8 cellular contexts compared by ENCODE assay signal in the genomic region with DNA sequence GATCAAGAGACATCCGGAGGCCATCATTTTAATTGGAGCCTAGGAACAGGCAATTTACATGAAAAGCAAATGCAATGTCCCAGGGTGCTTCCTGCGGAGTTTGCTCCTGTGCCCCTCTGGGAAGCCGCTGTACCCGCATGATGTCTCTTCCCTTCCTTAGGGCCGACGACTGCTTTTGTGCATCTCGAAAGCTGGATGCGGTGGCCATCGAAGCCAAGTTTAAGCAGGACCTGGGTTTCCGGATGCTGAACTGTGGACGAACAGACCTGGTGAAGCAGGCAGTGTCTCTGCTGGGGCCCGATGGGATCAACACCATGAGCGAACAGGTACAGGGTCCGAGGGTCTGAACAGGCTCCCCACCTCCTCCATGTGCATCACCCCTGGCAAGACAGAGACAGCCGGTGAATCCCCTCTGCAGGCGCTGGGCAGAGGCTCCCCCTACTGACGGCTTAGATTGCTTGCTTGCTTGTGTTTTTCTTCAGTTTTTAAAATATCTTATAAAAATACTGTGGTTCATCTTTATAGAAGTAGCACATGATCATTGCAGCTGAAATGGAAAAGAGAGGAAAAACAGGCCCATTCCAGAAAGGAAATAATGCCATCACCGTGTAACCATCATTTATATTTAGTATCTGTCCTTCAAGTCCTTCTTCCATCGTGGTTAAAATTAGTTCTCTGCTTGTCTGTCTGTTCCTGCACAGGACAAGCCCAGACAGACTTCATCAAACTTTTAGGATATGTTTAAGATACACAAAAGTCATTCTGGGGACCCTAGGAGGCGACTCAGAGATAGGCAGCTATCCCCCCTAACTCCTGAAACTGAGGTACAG.
DNase-seq lines count a peak whose midpoint lies in the region; ATAC-seq and TF ChIP-seq lines count a peak whose summit lies in the region.

No MANE protein-coding gene starts in this region.

- ATAC-seq in HG02571 (IDR thresholded peaks at IDR 0.05; ENCODE audit: unreplicated experiment): no peak

- no peak overlapping the region for H2AFZ ChIP-seq in hepatocyte

- no peaks in the 10 kb centered on the region for H3K79me2 ChIP-seq in hepatocyte

- no peaks in the 10 kb centered on the region for H3K4me1 ChIP-seq in hepatocyte (ENCODE audit: insufficient read depth)
- H3K4me1 ChIP-seq in effector memory CD4-positive, alpha-beta T cell (ENCODE audit: control insufficient read depth, insufficient read depth, low read length, poor library complexity, severe bottlenecking): no peaks in the 10 kb centered on the region

- TF ChIP-seq CTCF in WERI-Rb-1 (IDR thresholded peaks at IDR 0.05; ENCODE audit: low read depth, low read length): peak; percentile 85
- peak; percentile 82 for TF ChIP-seq CTCF in hepatocyte (IDR thresholded peaks at IDR 0.05; ENCODE audit: poor library complexity)

- H3K4me3 ChIP-seq in Jurkat, Clone E6-1 (ENCODE audit: low read length): no peak overlapping the region
- H3K4me3 ChIP-seq in WERI-Rb-1 (ENCODE audit: low read depth, low read length) (peak overlapping the region; percentile 38), hepatocyte (no peak overlapping the region)
- no peak overlapping the region for H3K4me3 ChIP-seq in effector memory CD4-positive, alpha-beta T cell (ENCODE audit: insufficient read depth, low read depth, low read length, poor library complexity, severe bottlenecking)

- H3K36me3 ChIP-seq in WERI-Rb-1 (no peaks in the 10 kb centered on the region), hepatocyte (replicated peaks; ENCODE audit: insufficient read depth, low read depth) (no peaks in the 10 kb centered on the region)
- peaks cover 10% of the 10 kb centered on the region for H3K36me3 ChIP-seq in effector memory CD4-positive, alpha-beta T cell (ENCODE audit: control insufficient read depth, insufficient read depth, low read length)

- no peak overlapping the region for H3K4me2 ChIP-seq in hepatocyte

- DNase-seq in NCI-H2196 (lab: John Stamatoyannopoulos, UW; ENCODE audit: unreplicated experiment) (peak; percentile 38), NCI-H2196 treated with DMSO at 0.1 percent for 48 hours (lab: John Stamatoyannopoulos, UW; ENCODE audit: unreplicated experiment) (no peak), WERI-Rb-1 (peak; percentile 76), hepatocyte (ENCODE audit: low spot score) (peak; percentile 72)
- peak; percentile 25 for DNase-seq in Jurkat, Clone E6-1 (ENCODE audit: low read depth, low spot score)
- DNase-seq in stimulated activated CD4-positive, alpha-beta T cell treated with anti-CD3 and anti-CD28 coated beads, Interleukin-4, amount 100 ng/mL, for 24 hours: peak; percentile 20
- no peak for DNase-seq in effector memory CD4-positive, alpha-beta T cell

- WGBS in hepatocyte (ENCODE audit: low lambda C conversion rate, missing lambda C conversion rate): 37% methylated on average over 20 of the region's 20 CpGs

- no peaks in the 10 kb centered on the region for H3K9me2 ChIP-seq in hepatocyte (replicated peaks; ENCODE audit: insufficient read depth)

- H3K9me3 ChIP-seq in WERI-Rb-1 (ENCODE audit: severe bottlenecking): no peaks in the 10 kb centered on the region
- no peaks in the 10 kb centered on the region for H3K9me3 ChIP-seq in hepatocyte (ENCODE audit: low read depth)
- no peaks in the 10 kb centered on the region for H3K9me3 ChIP-seq in effector memory CD4-positive, alpha-beta T cell (ENCODE audit: control insufficient read depth, low read length)

- H4K20me1 ChIP-seq in hepatocyte (ENCODE audit: insufficient read depth, poor library complexity, severe bottlenecking): no peaks in the 10 kb centered on the region

- H3K27ac ChIP-seq in WERI-Rb-1 (peak overlapping the region; percentile 33), hepatocyte (no peak overlapping the region)
- H3K27ac ChIP-seq in effector memory CD4-positive, alpha-beta T cell (ENCODE audit: insufficient read depth, low read length, poor library complexity, severe bottlenecking): no peak overlapping the region

- no peaks in the 10 kb centered on the region for H3K27me3 ChIP-seq in WERI-Rb-1 (ENCODE audit: insufficient read depth, low read depth, severe bottlenecking)
- H3K27me3 ChIP-seq in hepatocyte: no peaks in the 10 kb centered on the region
- no peaks in the 10 kb centered on the region for H3K27me3 ChIP-seq in effector memory CD4-positive, alpha-beta T cell (replicated peaks; ENCODE audit: control insufficient read depth, insufficient read depth, low read length, poor library complexity, severe bottlenecking)

Comparison
In these comparisons a context has a peak if more than half of its experiments do, and no peak if none do; other contexts are left out.
1. DNase-seq: peak in NCI-H2196 (single experiment), Jurkat, Clone E6-1 (single experiment), WERI-Rb-1 (single experiment), hepatocyte (single experiment) and stimulated activated CD4-positive, alpha-beta T cell treated with anti-CD3 and anti-CD28 coated beads, Interleukin-4, amount 100 ng/mL, for 24 hours (single experiment); none in NCI-H2196 treated with DMSO at 0.1 percent for 48 hours (single experiment) and effector memory CD4-positive, alpha-beta T cell (0 of 3).